ENCODE assay signal across 20 cellular contexts in genomic region chr2:148459300-148459891, GRCh38.
DNase-seq lines count a peak whose midpoint lies in the region; ATAC-seq, FAIRE-seq and TF ChIP-seq lines count a peak whose summit lies in the region.
"Had no signal": no experiment of that assay in that cellular context is flagged by ENCODE, and none has a peak within 500 bp of the region (broad histone marks: within the 10 kb centered on the region; RNA-seq: fewer than 3 reads in every experiment).

No MANE protein-coding gene starts in this region.

- H3K27me3 ChIP-seq in ascending aorta (no peaks in the 10 kb centered on the region), pancreas (no peaks in the 10 kb centered on the region)
- H3K27me3 ChIP-seq: adrenal gland, foreskin keratinocyte, left lung, vagina had no signal

- peak; percentile 61 for ATAC-seq in HG02852 (IDR thresholded peaks at IDR 0.05; ENCODE audit: unreplicated experiment)
- ATAC-seq in pancreas = no peak
- ATAC-seq: foreskin keratinocyte, left lung, sciatic nerve, WTC11 had no signal

- DNase-seq in GM04504 (ENCODE audit: low read depth) (peak; percentile 5), ascending aorta (ENCODE audit: low spot score in 2 of 2) (no peak), pancreas (no peak), inferior parietal cortex (ENCODE audit: extremely low spot score) (no peak), posterior vena cava (ENCODE audit: low spot score) (no peak), pons (ENCODE audit: low spot score) (no peak), DMS53 treated with DMSO at 0.1 percent for 48 hours (lab: John Stamatoyannopoulos, UW; ENCODE audit: unreplicated experiment) (no peak)
- DNase-seq: activated effector memory CD4-positive, alpha-beta T cell treated with Interleukin-2 at 50 U/mL for 16 hours; adrenal gland; COR-L47; left lung; NCI-H187; NCI-H345; stimulated activated CD4-positive, alpha-beta T cell treated with anti-CD3 and anti-CD28 coated beads, Interleukin-1b, Interleukin-23, amount 100 ng/mL, for 48 hours had no signal

- H3K9me3 ChIP-seq in ascending aorta = no peaks in the 10 kb centered on the region
- no peaks in the 10 kb centered on the region for H3K9me3 ChIP-seq in pancreas
- H3K9me3 ChIP-seq: adrenal gland, HAP-1, left lung, vagina had no signal

- no peak for TF ChIP-seq CTCF in ascending aorta (IDR thresholded peaks at IDR 0.05)
- TF ChIP-seq CTCF in pancreas (IDR thresholded peaks at IDR 0.05) = no peak

- 60 to 63% methylated on average over 2 of the region's 2 CpGs for WGBS in pancreas, 2 donors

- peak; percentile 79 for FAIRE-seq in pancreas (lab: Jason Lieb, UNC)

- H3K4me3 ChIP-seq in ascending aorta (no peak overlapping the region), pancreas (no peak overlapping the region)
- H3K4me3 ChIP-seq: adrenal gland, HAP-1, left lung, vagina had no signal

- peaks cover 0 to 27% of the 10 kb centered on the region in 2 donors for H3K4me1 ChIP-seq in ascending aorta
- peaks cover 0 to 7% (median 0%) of the 10 kb centered on the region in 3 donors for H3K4me1 ChIP-seq in pancreas
- H3K4me1 ChIP-seq: adrenal gland, foreskin keratinocyte, left lung, vagina had no signal

- H3K36me3 ChIP-seq in ascending aorta = no peaks in the 10 kb centered on the region
- H3K36me3 ChIP-seq in pancreas = no peaks in the 10 kb centered on the region
- H3K36me3 ChIP-seq: adrenal gland, HAP-1 had no signal

- H3K27ac ChIP-seq in ascending aorta (peak overlapping the region; percentile 56 to 64), pancreas (no peak overlapping the region)
- H3K27ac ChIP-seq: adrenal gland, foreskin keratinocyte, left lung, vagina had no signal

- intact Hi-C loops in ascending aorta (cut with DNase I) (no loop called here), pancreas (cut with DNase I) (no loop called here), posterior vena cava (cut with DNase I) (no loop called here)

Comparison
In these comparisons a context has a peak if more than half of its experiments do, and no peak if none do; other contexts are left out.
1. H3K27ac ChIP-seq: peak in ascending aorta (2 of 2); none in pancreas (0 of 4).